28 cellular contexts compared by ENCODE assay signal in the genomic region with DNA sequence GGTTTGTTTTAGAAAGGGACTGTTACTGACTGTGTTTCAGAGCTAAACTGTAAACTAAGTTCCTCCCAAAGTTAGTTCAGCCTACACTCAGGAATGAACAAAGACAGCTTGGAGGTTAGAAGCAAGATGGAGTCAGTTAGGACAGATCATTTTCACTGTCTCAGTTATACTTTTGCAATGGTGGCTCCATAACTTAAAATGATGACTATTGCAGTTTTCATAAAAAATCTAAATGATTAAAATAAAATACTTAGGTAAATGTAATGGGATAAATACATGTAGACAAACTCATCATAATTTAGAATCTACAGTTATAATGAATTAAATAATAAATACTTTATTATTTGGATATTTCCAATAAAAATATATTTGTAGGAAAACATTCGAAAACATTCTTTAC.
"Had no signal": no experiment of that assay in that cellular context is flagged by ENCODE, and none has a peak within 500 bp of the region (broad histone marks: within the 10 kb centered on the region; RNA-seq: fewer than 3 reads in every experiment).

No MANE protein-coding gene starts in this region.

- ATAC-seq: activated CD4-positive, alpha-beta T cell treated with anti-CD3 and anti-CD28 coated beads for 36 hours; activated T-cell treated with anti-CD3 and anti-CD28 coated beads, Interleukin-2, amount 50 U/mL, for 72 hours; effector memory CD8-positive, alpha-beta T cell had no signal

- H3K27me3 ChIP-seq: brain microvascular endothelial cell, esophagus squamous epithelium had no signal

- DNase-seq: activated CD4-positive, alpha-beta memory T cell treated with anti-CD3 and anti-CD28 coated beads, Interleukin-2, amount 10 ng/mL, durations not matched to agents 7 days and 5 days; activated CD4-positive, alpha-beta T cell treated with anti-CD3 and anti-CD28 coated beads for 36 hours; activated CD4-positive, alpha-beta T cell treated with anti-CD3 and anti-CD28 coated beads, Interleukin-2, amount 10 ng/mL, durations not matched to agents 24 days and 14 days; activated CD4-positive, CD25-positive, alpha-beta regulatory T cell; activated CD4-positive, CD25-positive, alpha-beta regulatory T cell treated with anti-CD3 and anti-CD28 coated beads, Interleukin-2, amount 50 U/mL, for 72 hours; activated CD8-positive, alpha-beta memory T cell treated with anti-CD3 and anti-CD28 coated beads, Interleukin-2, amount 50 U/mL, for 48 hours; activated effector memory CD4-positive, alpha-beta T cell treated with Interleukin-2 at 50 U/mL for 16 hours; activated gamma-delta T cell treated with Interleukin-2 at 50 U/mL for 16 hours; activated naive CD4-positive, alpha-beta T cell treated with anti-CD3 and anti-CD28 coated beads, Interleukin-2, amount 50 U/mL, for 16 hours; activated naive CD4-positive, alpha-beta T cell treated with Interleukin-2 at 50 U/mL for 16 hours; activated T-cell treated with anti-CD3 and anti-CD28 coated beads for 4 hours; activated T-cell treated with anti-CD3 and anti-CD28 coated beads, Interleukin-2, amount 50 U/mL, for 24 hours; activated T-cell treated with anti-CD3 and anti-CD28 coated beads, Interleukin-2, amount 50 U/mL, for 72 hours; amniotic stem cell; anterior cingulate cortex; brain microvascular endothelial cell; cortex of kidney; dermis blood vessel endothelial cell; effector CD4-positive, alpha-beta T cell; effector memory CD8-positive, alpha-beta T cell; esophagus squamous epithelium; foreskin melanocyte; head of caudate nucleus; T-helper 2 cell had no signal

- FAIRE-seq: astrocyte, bronchial epithelial cell, endothelial cell of umbilical vein had no signal

- H3K4me1 ChIP-seq: esophagus squamous epithelium had no signal

- H3K9me3 ChIP-seq: esophagus squamous epithelium had no signal

- H3K27ac ChIP-seq: brain microvascular endothelial cell, epithelial cell of prostate, esophagus squamous epithelium had no signal

- H3K36me3 ChIP-seq: brain microvascular endothelial cell, esophagus squamous epithelium had no signal

- H3K4me3 ChIP-seq: esophagus squamous epithelium had no signal
